In the genomic region with DNA sequence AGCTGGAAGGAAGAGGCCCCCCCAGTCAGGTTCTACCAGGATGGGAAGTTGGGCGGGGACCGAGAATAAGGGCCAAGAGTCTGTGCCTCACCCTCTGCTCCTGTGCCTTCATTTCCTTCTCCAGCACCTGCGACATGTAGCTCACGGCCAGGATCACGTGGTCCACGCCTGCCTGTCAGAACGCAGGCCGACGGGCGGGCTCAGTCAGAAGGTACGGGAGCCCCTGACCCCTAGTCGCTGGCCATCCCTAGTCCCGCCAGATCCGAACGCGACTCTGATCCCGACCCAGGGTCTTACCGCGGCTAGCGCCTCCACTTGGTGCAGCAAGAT, we compare ENCODE assay signal across 8 cellular contexts. TPM values are rescaled to one million over a fixed set of nuclear protein-coding genes. Genes with fewer than 3 reads are reported as not detected.
DNase-seq lines count a peak whose midpoint lies in the region; ATAC-seq, FAIRE-seq and TF ChIP-seq lines count a peak whose summit lies in the region.

No MANE protein-coding gene starts in this region.

- H3K79me2 ChIP-seq in endothelial cell of umbilical vein (ENCODE audit: control insufficient read depth, insufficient read depth, low read length), result peaks cover 13% of the 10 kb centered on the region

- peak; percentile 56 for DNase-seq in DMS 273 (lab: John Stamatoyannopoulos, UW; ENCODE audit: unreplicated experiment)
- DNase-seq in DMS 273 treated with DMSO at 0.1 percent for 48 hours (lab: John Stamatoyannopoulos, UW), result no peak
- peak; percentile 27 for DNase-seq in NCI-H146 (lab: John Stamatoyannopoulos, UW)
- DNase-seq in activated CD8-positive, alpha-beta memory T cell treated with anti-CD3 and anti-CD28 coated beads, Interleukin-2, amount 50 U/mL, for 4 hours, result peak; percentile 54
- DNase-seq in endothelial cell of umbilical vein (ENCODE audit: low read depth, low spot score), result no peak

- H3K27ac ChIP-seq in endothelial cell of umbilical vein (ENCODE audit: insufficient read depth, low read depth, low read length), result peak overlapping the region; percentile 84

- no peaks in the 10 kb centered on the region for H3K27me3 ChIP-seq in endothelial cell of umbilical vein (ENCODE audit: control insufficient read depth in 2 of 2, insufficient read depth in 2 of 2, low read length in 2 of 2)
- H3K27me3 ChIP-seq in mucosa of stomach (ENCODE audit: control insufficient read depth, insufficient read depth, low read length), result no peaks in the 10 kb centered on the region

- BruUV-seq in endothelial cell of umbilical vein (replicated peaks; lab: Mats Ljungman, UMichigan), result no TSS peak

- no peaks in the 10 kb centered on the region for H3K9me3 ChIP-seq in endothelial cell of umbilical vein (replicated peaks; ENCODE audit: control insufficient read depth, insufficient read depth, low read length)
- no peaks in the 10 kb centered on the region for H3K9me3 ChIP-seq in mucosa of stomach (ENCODE audit: control insufficient read depth, low read length)

- no peak overlapping the region for H2AFZ ChIP-seq in endothelial cell of umbilical vein (ENCODE audit: low read depth, low read length)

- no peaks in the 10 kb centered on the region for H3K9me1 ChIP-seq in endothelial cell of umbilical vein (replicated peaks; ENCODE audit: control insufficient read depth, extremely low read depth, insufficient read depth, low read length)

- H3K36me3 Mint-ChIP-seq in stimulated activated memory B cell treated with anti-CD40 and anti-IgM and Interleukin-4, amounts not matched to agents 10 μg/mL and 1 μg/mL and 100 μg/mL, for 72 hours, result peaks cover 20% of the 10 kb centered on the region

- no peak for TF ChIP-seq POLR2A in endothelial cell of umbilical vein (IDR thresholded peaks at IDR 0.05; ENCODE audit: low read depth, low read length)

- H3K4me2 ChIP-seq in endothelial cell of umbilical vein (ENCODE audit: insufficient read depth, low read length), result peak overlapping the region; percentile 83

- H3K36me3 ChIP-seq in endothelial cell of umbilical vein (ENCODE audit: control insufficient read depth in 2 of 2, extremely low read depth in 1 of 2, insufficient read depth in 2 of 2, low read length in 2 of 2), result peaks cover 6 to 43% of the 10 kb centered on the region in 2 experiments
- H3K36me3 ChIP-seq in mucosa of stomach (ENCODE audit: control insufficient read depth, insufficient read depth, low read length), result peaks cover 15% of the 10 kb centered on the region

- intact Hi-C loops in endothelial cell of umbilical vein (cut with micrococcal nuclease), result loop anchor here (10.0 kb wide), 1 partner anchor 362 kb away; the partner anchor contains the start of gene RBM5

- peaks cover 89% of the 10 kb centered on the region for H3K4me1 Mint-ChIP-seq in stimulated activated memory B cell treated with anti-CD40 and anti-IgM and Interleukin-4, amounts not matched to agents 10 μg/mL and 1 μg/mL and 100 μg/mL, for 72 hours

- H3K4me3 Mint-ChIP-seq in stimulated activated memory B cell treated with anti-CD40 and anti-IgM and Interleukin-4, amounts not matched to agents 10 μg/mL and 1 μg/mL and 100 μg/mL, for 72 hours, result peak overlapping the region; percentile 87

- no peaks in the 10 kb centered on the region for H3K27me3 Mint-ChIP-seq in stimulated activated memory B cell treated with anti-CD40 and anti-IgM and Interleukin-4, amounts not matched to agents 10 μg/mL and 1 μg/mL and 100 μg/mL, for 72 hours

- POLR2A ChIA-PET in endothelial cell of umbilical vein (lab: Charles Lee), result interaction anchor here (0.6 kb wide), 1 partner anchor 347 kb away, joined by 3 read pairs; no protein-coding TSS in a partner anchor

- H3K4me1 ChIP-seq in endothelial cell of umbilical vein (ENCODE audit: control insufficient read depth, extremely low read depth, insufficient read depth, low read length) (peaks cover 19% of the 10 kb centered on the region), mucosa of stomach (ENCODE audit: control insufficient read depth, insufficient read depth, low read length) (peaks cover 61% of the 10 kb centered on the region)

- no peaks in the 10 kb centered on the region for H4K20me1 ChIP-seq in endothelial cell of umbilical vein (replicated peaks; ENCODE audit: control insufficient read depth, extremely low read depth, insufficient read depth, low read length)

- peak; percentile 79 for FAIRE-seq in endothelial cell of umbilical vein (lab: Jason Lieb, UNC)

- H3K9ac ChIP-seq in endothelial cell of umbilical vein (replicated peaks; ENCODE audit: extremely low read depth, insufficient read depth, low read length) (peak overlapping the region; percentile 98), mucosa of stomach (ENCODE audit: low read length) (peak overlapping the region; percentile 94)

- CTCF ChIA-PET in endothelial cell of umbilical vein (lab: Charles Lee), result interaction anchor here (0.6 to 2.9 kb wide), 5 partner anchors 11 to 206 kb away, joined by 3 to 9 read pairs (median 4); partner anchors contain the start of gene MON1A

- dilution Hi-C loops in endothelial cell of umbilical vein (cut with MboI; ENCODE audit: extremely low pct_ligation_motif_present, low sequenced_read_pairs), result no loop called here

- H3K4me3 ChIP-seq in endothelial cell of umbilical vein (replicated peaks in 1 of 3; ENCODE audit: insufficient read depth in 1 of 3, low read depth in 1 of 3, low read length in 3 of 3), result peak overlapping the region; percentile 59 to 85 (median 81)
- peak overlapping the region; percentile 87 for H3K4me3 ChIP-seq in mucosa of stomach (ENCODE audit: low read length)

- no peak for TF ChIP-seq CTCF in endothelial cell of umbilical vein (IDR thresholded peaks at IDR 0.05; ENCODE audit: extremely low read depth in 1 of 2, insufficient read depth in 1 of 2, low read depth in 1 of 2, low read length in 2 of 2)

- no peaks in the 10 kb centered on the region for H3K9me3 Mint-ChIP-seq in stimulated activated memory B cell treated with anti-CD40 and anti-IgM and Interleukin-4, amounts not matched to agents 10 μg/mL and 1 μg/mL and 100 μg/mL, for 72 hours

- peak; percentile 5 for ATAC-seq in stimulated activated memory B cell treated with anti-CD40 and anti-IgM and Interleukin-4, amounts not matched to agents 10 μg/mL and 1 μg/mL and 100 μg/mL, for 72 hours
- no peak for ATAC-seq in HG03095 (IDR thresholded peaks at IDR 0.05; ENCODE audit: unreplicated experiment)

- peak overlapping the region; percentile 99 for H3K27ac Mint-ChIP-seq in stimulated activated memory B cell treated with anti-CD40 and anti-IgM and Interleukin-4, amounts not matched to agents 10 μg/mL and 1 μg/mL and 100 μg/mL, for 72 hours

RNA-seq across cellular contexts. Expression of gene GMPPB, which starts 0.5 kb away (rescaled TPM):
- 52.5 and 54.5 TPM in 2 replicates for total RNA-seq in endothelial cell of umbilical vein
- 61.2 and 62.0 TPM in 2 replicates for polyA plus RNA-seq in endothelial cell of umbilical vein
- 39.3 and 44.5 TPM in 2 replicates for polyA plus RNA-seq in endothelial cell of umbilical vein (2011; cell fraction: cytosol; rRNA removed)
- polyA plus RNA-seq in endothelial cell of umbilical vein (2011; cell fraction: nucleus; rRNA removed), result 55.6 and 60.5 TPM in 2 replicates
- polyA plus RNA-seq in endothelial cell of umbilical vein (2012), result 28.8 and 32.8 TPM in 2 replicates
- 44.0 and 55.3 TPM in 2 replicates for polyA minus RNA-seq in endothelial cell of umbilical vein
- polyA minus RNA-seq in endothelial cell of umbilical vein (2011; cell fraction: cytosol; rRNA and poly(A)+ RNA removed), result 12.7 TPM
- 26.7 and 32.8 TPM in 2 replicates for polyA minus RNA-seq in endothelial cell of umbilical vein (2011; cell fraction: nucleus; rRNA and poly(A)+ RNA removed)

RNA-seq across cellular contexts. Expression of gene AMIGO3, which starts 3.8 kb away (rescaled TPM):
- total RNA-seq in endothelial cell of umbilical vein, result 0.21 TPM in 1 of 2 replicates, not detected in the other
- 0.21 and 1.2 TPM in 2 replicates for polyA plus RNA-seq in endothelial cell of umbilical vein
- polyA plus RNA-seq in endothelial cell of umbilical vein (2011; cell fraction: cytosol; rRNA removed), result 0.38 TPM in 1 of 2 replicates, not detected in the other
- polyA plus RNA-seq in endothelial cell of umbilical vein (2011; cell fraction: nucleus; rRNA removed), result 2.6 and 4.0 TPM in 2 replicates
- 0.07 and 0.49 TPM in 2 replicates for polyA plus RNA-seq in endothelial cell of umbilical vein (2012)
- polyA minus RNA-seq in endothelial cell of umbilical vein, result not detected in 2 replicates
- polyA minus RNA-seq in endothelial cell of umbilical vein (2011; cell fraction: cytosol; rRNA and poly(A)+ RNA removed), result 1.2 TPM
- polyA minus RNA-seq in endothelial cell of umbilical vein (2011; cell fraction: nucleus; rRNA and poly(A)+ RNA removed), result 0.53 and 7.4 TPM in 2 replicates

RNA-seq across cellular contexts. Expression of gene RNF123, which starts 33.9 kb away (rescaled TPM):
- total RNA-seq in endothelial cell of umbilical vein, result 43.4 and 51.0 TPM in 2 replicates
- polyA plus RNA-seq in endothelial cell of umbilical vein, result 59.3 and 67.2 TPM in 2 replicates
- polyA plus RNA-seq in endothelial cell of umbilical vein (2011; cell fraction: cytosol; rRNA removed), result 33.3 and 36.7 TPM in 2 replicates
- 121 and 157 TPM in 2 replicates for polyA plus RNA-seq in endothelial cell of umbilical vein (2011; cell fraction: nucleus; rRNA removed)
- 21.4 and 22.2 TPM in 2 replicates for polyA plus RNA-seq in endothelial cell of umbilical vein (2012)
- 58.4 and 66.9 TPM in 2 replicates for polyA minus RNA-seq in endothelial cell of umbilical vein
- 39.3 TPM for polyA minus RNA-seq in endothelial cell of umbilical vein (2011; cell fraction: cytosol; rRNA and poly(A)+ RNA removed)
- polyA minus RNA-seq in endothelial cell of umbilical vein (2011; cell fraction: nucleus; rRNA and poly(A)+ RNA removed), result 44.3 and 55.8 TPM in 2 replicates

RNA-seq across cellular contexts. Expression of gene MST1, which starts 34.0 kb away (rescaled TPM):
- total RNA-seq in endothelial cell of umbilical vein, result 6.1 and 8.7 TPM in 2 replicates
- 15.3 and 17.5 TPM in 2 replicates for polyA plus RNA-seq in endothelial cell of umbilical vein
- polyA plus RNA-seq in endothelial cell of umbilical vein (2011; cell fraction: cytosol; rRNA removed), result 2.3 and 3.7 TPM in 2 replicates
- polyA plus RNA-seq in endothelial cell of umbilical vein (2011; cell fraction: nucleus; rRNA removed), result 88.4 and 130 TPM in 2 replicates
- polyA plus RNA-seq in endothelial cell of umbilical vein (2012), result 5.2 and 7.7 TPM in 2 replicates
- 3.9 and 8.2 TPM in 2 replicates for polyA minus RNA-seq in endothelial cell of umbilical vein
- 3.5 TPM for polyA minus RNA-seq in endothelial cell of umbilical vein (2011; cell fraction: cytosol; rRNA and poly(A)+ RNA removed)
- polyA minus RNA-seq in endothelial cell of umbilical vein (2011; cell fraction: nucleus; rRNA and poly(A)+ RNA removed), result 7.8 and 15.7 TPM in 2 replicates

RNA-seq across cellular contexts. Expression of gene APEH, which starts 49.1 kb away (rescaled TPM):
- 68.2 and 77.9 TPM in 2 replicates for total RNA-seq in endothelial cell of umbilical vein
- polyA plus RNA-seq in endothelial cell of umbilical vein, result 74.3 and 74.8 TPM in 2 replicates
- 59.0 and 62.5 TPM in 2 replicates for polyA plus RNA-seq in endothelial cell of umbilical vein (2011; cell fraction: cytosol; rRNA removed)
- polyA plus RNA-seq in endothelial cell of umbilical vein (2011; cell fraction: nucleus; rRNA removed), result 103 and 123 TPM in 2 replicates
- polyA plus RNA-seq in endothelial cell of umbilical vein (2012), result 58.7 and 62.8 TPM in 2 replicates
- 97.1 and 102 TPM in 2 replicates for polyA minus RNA-seq in endothelial cell of umbilical vein
- polyA minus RNA-seq in endothelial cell of umbilical vein (2011; cell fraction: cytosol; rRNA and poly(A)+ RNA removed), result 160 TPM
- polyA minus RNA-seq in endothelial cell of umbilical vein (2011; cell fraction: nucleus; rRNA and poly(A)+ RNA removed), result 38.7 and 41.6 TPM in 2 replicates

Comparison
In these comparisons a context has a peak if more than half of its experiments do, and no peak if none do; other contexts are left out.
1. DNase-seq: peak in DMS 273 (single experiment), NCI-H146 (single experiment) and activated CD8-positive, alpha-beta memory T cell treated with anti-CD3 and anti-CD28 coated beads, Interleukin-2, amount 50 U/mL, for 4 hours (single experiment); none in DMS 273 treated with DMSO at 0.1 percent for 48 hours (single experiment) and endothelial cell of umbilical vein (single experiment).